ENCODE assay signal across 1 cellular context in genomic region chr20:5126512-5127203, GRCh38.
TF ChIP-seq lines count a peak whose summit lies in the region.

TSS of gene CDS2 (plus strand) at chr20:5127008. CDS start at chr20:5127093, 85 bp downstream.

TF ChIP-seq in HepG2, 621 proteins besides CTCF, POLR2A, EP300 and RAD21 (continued from another document and continues in another):
- TF ChIP-seq ZNF142 (CRISPR knock-in tag; IDR thresholded peaks at IDR 0.05): peak; percentile 9; the same call in 1 of the 2 replicates
- TF ChIP-seq SCMH1 (CRISPR knock-in tag; IDR thresholded peaks at IDR 0.05; ENCODE audit: borderline replicate concordance): no peak
- TF ChIP-seq TFDP2 (CRISPR knock-in tag; IDR thresholded peaks at IDR 0.05): peak; percentile 97
- peak; percentile 85; the same call in 1 of the 2 replicates for TF ChIP-seq CCDC6 (CRISPR knock-in tag; IDR thresholded peaks at IDR 0.05)
- no peak for TF ChIP-seq CHCHD3 (CRISPR knock-in tag; IDR thresholded peaks at IDR 0.05)
- TF ChIP-seq FOXM1 (CRISPR knock-in tag; IDR thresholded peaks at IDR 0.05): no peak
- TF ChIP-seq KAT7 (CRISPR knock-in tag; IDR thresholded peaks at IDR 0.05; ENCODE audit: borderline replicate concordance): peak; percentile 82; the same call in 1 of the 2 replicates
- TF ChIP-seq FIP1L1 (IDR thresholded peaks at IDR 0.05; ENCODE audit: borderline replicate concordance, insufficient read depth, low read depth, low read length): no peak
- TF ChIP-seq ZNF598 (CRISPR knock-in tag; IDR thresholded peaks at IDR 0.05; ENCODE audit: borderline replicate concordance): peak; percentile 82; the same call in 1 of the 2 replicates
- TF ChIP-seq ZNF839 (CRISPR knock-in tag; IDR thresholded peaks at IDR 0.05; ENCODE audit: borderline replicate concordance): no peak
- TF ChIP-seq MED1 (CRISPR knock-in tag; IDR thresholded peaks at IDR 0.05): peak; percentile 88
- peak in 1 of 2 experiments; percentile 58; a peak in 1 of 4 replicates for TF ChIP-seq ATF4 (CRISPR knock-in tag; IDR thresholded peaks at IDR 0.05)
- peak; percentile 90 for TF ChIP-seq REPIN1 (CRISPR knock-in tag; IDR thresholded peaks at IDR 0.05; ENCODE audit: borderline replicate concordance, low read depth)
- TF ChIP-seq ZNF432 (CRISPR knock-in tag; IDR thresholded peaks at IDR 0.05; ENCODE audit: borderline replicate concordance): no peak
- peak; percentile 72 for TF ChIP-seq TP53 (CRISPR knock-in tag; conservative IDR thresholded peaks at IDR 0.05)
- TF ChIP-seq ZNF343 (CRISPR knock-in tag; IDR thresholded peaks at IDR 0.05): 0 out of 2 replicates have a peak, but pooled peaks have one; percentile 19
- peak; percentile 90 for TF ChIP-seq EEA1 (CRISPR knock-in tag; IDR thresholded peaks at IDR 0.05; ENCODE audit: borderline replicate concordance)
- TF ChIP-seq ZFP90 (CRISPR knock-in tag; IDR thresholded peaks at IDR 0.05; ENCODE audit: borderline replicate concordance): peak; percentile 96
- TF ChIP-seq, protein P1, sequence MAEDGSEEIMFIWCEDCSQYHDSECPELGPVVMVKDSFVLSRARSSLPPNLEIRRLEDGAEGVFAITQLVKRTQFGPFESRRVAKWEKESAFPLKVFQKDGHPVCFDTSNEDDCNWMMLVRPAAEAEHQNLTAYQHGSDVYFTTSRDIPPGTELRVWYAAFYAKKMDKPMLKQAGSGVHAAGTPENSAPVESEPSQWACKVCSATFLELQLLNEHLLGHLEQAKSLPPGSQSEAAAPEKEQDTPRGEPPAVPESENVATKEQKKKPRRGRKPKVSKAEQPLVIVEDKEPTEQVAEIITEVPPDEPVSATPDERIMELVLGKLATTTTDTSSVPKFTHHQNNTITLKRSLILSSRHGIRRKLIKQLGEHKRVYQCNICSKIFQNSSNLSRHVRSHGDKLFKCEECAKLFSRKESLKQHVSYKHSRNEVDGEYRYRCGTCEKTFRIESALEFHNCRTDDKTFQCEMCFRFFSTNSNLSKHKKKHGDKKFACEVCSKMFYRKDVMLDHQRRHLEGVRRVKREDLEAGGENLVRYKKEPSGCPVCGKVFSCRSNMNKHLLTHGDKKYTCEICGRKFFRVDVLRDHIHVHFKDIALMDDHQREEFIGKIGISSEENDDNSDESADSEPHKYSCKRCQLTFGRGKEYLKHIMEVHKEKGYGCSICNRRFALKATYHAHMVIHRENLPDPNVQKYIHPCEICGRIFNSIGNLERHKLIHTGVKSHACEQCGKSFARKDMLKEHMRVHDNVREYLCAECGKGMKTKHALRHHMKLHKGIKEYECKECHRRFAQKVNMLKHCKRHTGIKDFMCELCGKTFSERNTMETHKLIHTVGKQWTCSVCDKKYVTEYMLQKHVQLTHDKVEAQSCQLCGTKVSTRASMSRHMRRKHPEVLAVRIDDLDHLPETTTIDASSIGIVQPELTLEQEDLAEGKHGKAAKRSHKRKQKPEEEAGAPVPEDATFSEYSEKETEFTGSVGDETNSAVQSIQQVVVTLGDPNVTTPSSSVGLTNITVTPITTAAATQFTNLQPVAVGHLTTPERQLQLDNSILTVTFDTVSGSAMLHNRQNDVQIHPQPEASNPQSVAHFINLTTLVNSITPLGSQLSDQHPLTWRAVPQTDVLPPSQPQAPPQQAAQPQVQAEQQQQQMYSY (CRISPR knock-in tag; IDR thresholded peaks at IDR 0.05): no peak
- TF ChIP-seq ARNT2 (CRISPR knock-in tag; IDR thresholded peaks at IDR 0.05; ENCODE audit: low read depth): peak; percentile 85
- no peak; the same call in 1 of the 2 replicates for TF ChIP-seq ZFP82 (CRISPR knock-in tag; IDR thresholded peaks at IDR 0.05; ENCODE audit: borderline replicate concordance)
- no peak for TF ChIP-seq USF2 (IDR thresholded peaks at IDR 0.05; ENCODE audit: low read depth, low read length)
- 0 out of 2 replicates have a peak, but pooled peaks have one; percentile 3 for TF ChIP-seq USF2 (CRISPR knock-in tag; IDR thresholded peaks at IDR 0.05; ENCODE audit: borderline replicate concordance)
- TF ChIP-seq ELK4 (CRISPR knock-in tag; IDR thresholded peaks at IDR 0.05; ENCODE audit: borderline replicate concordance): no peak
- no peak for TF ChIP-seq SRF (IDR thresholded peaks at IDR 0.05; ENCODE audit: low read depth, low read length)
- TF ChIP-seq SNAI1 (CRISPR knock-in tag; IDR thresholded peaks at IDR 0.05; ENCODE audit: borderline replicate concordance): no peak
- 0 out of 2 replicates have a peak, but pooled peaks have one; percentile 59 for TF ChIP-seq ZNF24 (IDR thresholded peaks at IDR 0.05)
- TF ChIP-seq ATRX (CRISPR knock-in tag; IDR thresholded peaks at IDR 0.05; ENCODE audit: borderline replicate concordance): no peak
- no peak; the same call in 1 of the 2 replicates for TF ChIP-seq BHLHE40 (IDR thresholded peaks at IDR 0.05; ENCODE audit: low read length)
- TF ChIP-seq NONO (IDR thresholded peaks at IDR 0.05): no peak
- peak; percentile 99 for TF ChIP-seq NONO (CRISPR knock-in tag; conservative IDR thresholded peaks at IDR 0.05)
- TF ChIP-seq ZNF143 (CRISPR knock-in tag; IDR thresholded peaks at IDR 0.05): no peak
- TF ChIP-seq ELF3 (CRISPR knock-in tag; IDR thresholded peaks at IDR 0.05): peak; percentile 38
- peak; percentile 88; the same call in 1 of the 2 replicates for TF ChIP-seq TMF1 (CRISPR knock-in tag; IDR thresholded peaks at IDR 0.05; ENCODE audit: low read depth)
- TF ChIP-seq TSC22D2 (CRISPR knock-in tag; IDR thresholded peaks at IDR 0.05; ENCODE audit: borderline replicate concordance): peak; percentile 75
- TF ChIP-seq ZSCAN12 (CRISPR knock-in tag; IDR thresholded peaks at IDR 0.05): peak; percentile 85; the same call in 1 of the 2 replicates
- peak; percentile 96; the same call in 1 of the 2 replicates for TF ChIP-seq ZNF337 (CRISPR knock-in tag; IDR thresholded peaks at IDR 0.05; ENCODE audit: borderline replicate concordance, low read depth)
- peak; percentile 88 for TF ChIP-seq PPARG (CRISPR knock-in tag; conservative IDR thresholded peaks at IDR 0.05)
- TF ChIP-seq ASH2L (IDR thresholded peaks at IDR 0.05; ENCODE audit: insufficient read length, low read depth, low read length): peak; percentile 93
- TF ChIP-seq HOXA7 (CRISPR knock-in tag; IDR thresholded peaks at IDR 0.05): no peak
- peak; percentile 89 for TF ChIP-seq NFKBIZ (CRISPR knock-in tag; IDR thresholded peaks at IDR 0.05)
- 0 out of 2 replicates have a peak, but pooled peaks have one; percentile 56 for TF ChIP-seq ZNF644 (CRISPR knock-in tag; IDR thresholded peaks at IDR 0.05; ENCODE audit: low read depth)
- peak; percentile 97 for TF ChIP-seq ZSCAN21 (CRISPR knock-in tag; IDR thresholded peaks at IDR 0.05; ENCODE audit: borderline replicate concordance)
- peak; percentile 20; the same call in 1 of the 2 replicates for TF ChIP-seq BRCA1 (CRISPR knock-in tag; IDR thresholded peaks at IDR 0.05)
- TF ChIP-seq CEBPB (IDR thresholded peaks at IDR 0.05; ENCODE audit: borderline replicate concordance, low read depth, low read length): peak; percentile 87
- TF ChIP-seq ZSCAN29 (CRISPR knock-in tag; conservative IDR thresholded peaks at IDR 0.05): peak; percentile 51; the same call in 1 of the 2 replicates
- no peak for TF ChIP-seq ZNF720 (CRISPR knock-in tag; IDR thresholded peaks at IDR 0.05)
- no peak for TF ChIP-seq MLLT10 (CRISPR knock-in tag; IDR thresholded peaks at IDR 0.05)
- 0 out of 2 replicates have a peak, but pooled peaks have one; percentile 41 for TF ChIP-seq ZBTB42 (CRISPR knock-in tag; IDR thresholded peaks at IDR 0.05)
- peak; percentile 87 for TF ChIP-seq ZNF224 (CRISPR knock-in tag; IDR thresholded peaks at IDR 0.05)
- TF ChIP-seq ZFP37 (CRISPR knock-in tag; IDR thresholded peaks at IDR 0.05; ENCODE audit: borderline replicate concordance): peak; percentile 67; the same call in 1 of the 2 replicates
- no peak for TF ChIP-seq ZNF562 (CRISPR knock-in tag; IDR thresholded peaks at IDR 0.05; ENCODE audit: borderline replicate concordance)
- peak; percentile 93 for TF ChIP-seq TOPORS (CRISPR knock-in tag; IDR thresholded peaks at IDR 0.05)
- TF ChIP-seq CENPT (CRISPR knock-in tag; IDR thresholded peaks at IDR 0.05; ENCODE audit: low read depth): peak; percentile 88
- TF ChIP-seq PAWR (CRISPR knock-in tag; IDR thresholded peaks at IDR 0.05; ENCODE audit: borderline replicate concordance): no peak
- TF ChIP-seq IKZF5 (CRISPR knock-in tag; IDR thresholded peaks at IDR 0.05): peak; percentile 97
